8 cellular contexts compared by ENCODE assay signal in genomic region chr6:91715171-91715805, GRCh38.
"Had no signal": no experiment of that assay in that cellular context is flagged by ENCODE, and none has a peak within 500 bp of the region (broad histone marks: within the 10 kb centered on the region; RNA-seq: fewer than 3 reads in every experiment).

No MANE protein-coding gene starts in this region.

- H3K27ac ChIP-seq: GM23248, HL-60 had no signal

- H3K36me3 Mint-ChIP-seq: IgD-negative memory B cell had no signal

- H3K9me3 Mint-ChIP-seq: H9 had no signal

- H3K27me3 Mint-ChIP-seq: IgD-negative memory B cell had no signal

- H3K27ac Mint-ChIP-seq: H9, IgD-negative memory B cell had no signal

- H3K4me1 Mint-ChIP-seq: H9, IgD-negative memory B cell had no signal

- DNase-seq: GM23248, GOT3, H9, HCEC 1CT had no signal

- H2AFZ ChIP-seq: GM23248 had no signal

- H3K9ac ChIP-seq: GM23248 had no signal

- H3K4me3 Mint-ChIP-seq: H9, IgD-negative memory B cell had no signal

- H3K4me3 ChIP-seq: GM23248 had no signal

- FAIRE-seq: H54, HepG2 had no signal
